In genomic region chr3:12490547-12490946, GRCh38 we compare ENCODE assay signal across 23 cellular contexts. TPM values are rescaled to one million over a fixed set of nuclear protein-coding genes. Genes with fewer than 3 reads are reported as not detected.
"Had no signal": no experiment of that assay in that cellular context is flagged by ENCODE, and none has a peak within 500 bp of the region (broad histone marks: within the 10 kb centered on the region; RNA-seq: fewer than 3 reads in every experiment).

No MANE protein-coding gene starts in this region.

- H3K27me3 ChIP-seq: body of pancreas, stomach had no signal

- DNase-seq: activated CD4-positive, alpha-beta T cell treated with anti-CD3 and anti-CD28 coated beads, Interleukin-2, amount 50 U/mL, for 48 hours; activated gamma-delta T cell treated with Interleukin-2 at 50 U/mL for 16 hours; activated T-cell treated with anti-CD3 and anti-CD28 coated beads for 4 hours; amniotic stem cell; body of pancreas; cortex of kidney; right cardiac atrium; stimulated activated CD4-positive, alpha-beta T cell treated with anti-CD3 and anti-CD28 coated beads, Interleukin-4, amount 100 ng/mL, for 1 hour; stomach; SW 1271 had no signal

- H3K4me3 ChIP-seq: body of pancreas, smooth muscle cell, stomach had no signal

- H3K9me3 Mint-ChIP-seq: activated naive CD4-positive, alpha-beta T cell treated with anti-CD3 and anti-CD28 coated beads, Interleukin-2, amount 50 U/mL, for 72 hours; activated T-helper 1 cell treated with anti-CD3 and anti-CD28 coated beads, Interleukin-12 subunit alpha, Interleukin-12 subunit beta, Interleukin-2, Interleukin-4 antibody, amounts not matched to agents 30 ng/mL and 10 ng/mL and 1 ng/mL, durations not matched to agents 14 hours and 24 hours and 36 hours; neural crest cell; stimulated activated effector memory CD8-positive, alpha-beta T cell treated with anti-CD3 and anti-CD28 coated beads, Interleukin-12 subunit alpha, Interleukin-12 subunit beta, amount 100 ng/mL, for 72 hours; type B pancreatic cell had no signal

- H3K9me3 ChIP-seq: body of pancreas, stomach had no signal

- H3K4me2 ChIP-seq: smooth muscle cell had no signal

- H3K27me3 Mint-ChIP-seq: progenitor cell of endocrine pancreas, type B pancreatic cell had no signal

- H3K27ac ChIP-seq: stomach had no signal

- H3K4me3 Mint-ChIP-seq: activated T-helper 1 cell treated with anti-CD3 and anti-CD28 coated beads, Interleukin-12 subunit alpha, Interleukin-12 subunit beta, Interleukin-2, Interleukin-4 antibody, amounts not matched to agents 30 ng/mL and 10 ng/mL and 1 ng/mL, durations not matched to agents 14 hours and 24 hours and 36 hours; neural crest cell; stimulated activated effector memory CD8-positive, alpha-beta T cell treated with anti-CD3 and anti-CD28 coated beads, Interleukin-12 subunit alpha, Interleukin-12 subunit beta, amount 100 ng/mL, for 72 hours; type B pancreatic cell had no signal

- H3K27ac Mint-ChIP-seq: activated naive CD4-positive, alpha-beta T cell treated with anti-CD3 and anti-CD28 coated beads, Interleukin-2, amount 50 U/mL, for 72 hours; activated T-helper 1 cell treated with anti-CD3 and anti-CD28 coated beads, Interleukin-12 subunit alpha, Interleukin-12 subunit beta, Interleukin-2, Interleukin-4 antibody, amounts not matched to agents 30 ng/mL and 10 ng/mL and 1 ng/mL, durations not matched to agents 14 hours and 24 hours and 36 hours; stimulated activated effector memory CD8-positive, alpha-beta T cell treated with anti-CD3 and anti-CD28 coated beads, Interleukin-12 subunit alpha, Interleukin-12 subunit beta, amount 100 ng/mL, for 72 hours; type B pancreatic cell had no signal

- ATAC-seq: activated naive CD4-positive, alpha-beta T cell treated with anti-CD3 and anti-CD28 coated beads, Interleukin-2, amount 50 U/mL, for 72 hours; esophagus mucosa; right cardiac atrium; stimulated activated effector memory CD8-positive, alpha-beta T cell treated with anti-CD3 and anti-CD28 coated beads, Interleukin-12 subunit alpha, Interleukin-12 subunit beta, amount 100 ng/mL, for 72 hours had no signal

RNA-seq across cellular contexts. Expression of gene MKRN2OS, which starts 54.8 kb away (rescaled TPM):
- total RNA-seq: activated naive CD4-positive, alpha-beta T cell treated with anti-CD3 and anti-CD28 coated beads, Interleukin-2, amount 50 U/mL, for 72 hours; activated T-helper 1 cell treated with anti-CD3 and anti-CD28 coated beads, Interleukin-12 subunit alpha, Interleukin-12 subunit beta, Interleukin-2, Interleukin-4 antibody, amounts not matched to agents 30 ng/mL and 10 ng/mL and 1 ng/mL, durations not matched to agents 14 hours and 24 hours and 36 hours; glomerular endothelial cell; mesenteric fat pad; neural crest cell; omental fat pad; right cardiac atrium; smooth muscle cell; T-helper 2 cell treated with Interferon-gamma antibody and Interleukin-4, amounts not matched to agents 100 ng/mL and 5 ng/mL, for 36 hours; temporal lobe had no signal
- polyA plus RNA-seq: smooth muscle cell had no signal
